In genomic region chr6:160789263-160790027, GRCh38 we compare ENCODE assay signal across 1 cellular context.
TF ChIP-seq lines count a peak whose summit lies in the region.

No MANE protein-coding gene starts in this region.

TF ChIP-seq in GM12878, 131 proteins besides CTCF, POLR2A, EP300 and RAD21 (continued from another document):
- no peak for TF ChIP-seq NFXL1 (IDR thresholded peaks at IDR 0.05; ENCODE audit: borderline replicate concordance)
- TF ChIP-seq ZBED1 (IDR thresholded peaks at IDR 0.05; ENCODE audit: borderline replicate concordance), result no peak
- TF ChIP-seq, protein P1, sequence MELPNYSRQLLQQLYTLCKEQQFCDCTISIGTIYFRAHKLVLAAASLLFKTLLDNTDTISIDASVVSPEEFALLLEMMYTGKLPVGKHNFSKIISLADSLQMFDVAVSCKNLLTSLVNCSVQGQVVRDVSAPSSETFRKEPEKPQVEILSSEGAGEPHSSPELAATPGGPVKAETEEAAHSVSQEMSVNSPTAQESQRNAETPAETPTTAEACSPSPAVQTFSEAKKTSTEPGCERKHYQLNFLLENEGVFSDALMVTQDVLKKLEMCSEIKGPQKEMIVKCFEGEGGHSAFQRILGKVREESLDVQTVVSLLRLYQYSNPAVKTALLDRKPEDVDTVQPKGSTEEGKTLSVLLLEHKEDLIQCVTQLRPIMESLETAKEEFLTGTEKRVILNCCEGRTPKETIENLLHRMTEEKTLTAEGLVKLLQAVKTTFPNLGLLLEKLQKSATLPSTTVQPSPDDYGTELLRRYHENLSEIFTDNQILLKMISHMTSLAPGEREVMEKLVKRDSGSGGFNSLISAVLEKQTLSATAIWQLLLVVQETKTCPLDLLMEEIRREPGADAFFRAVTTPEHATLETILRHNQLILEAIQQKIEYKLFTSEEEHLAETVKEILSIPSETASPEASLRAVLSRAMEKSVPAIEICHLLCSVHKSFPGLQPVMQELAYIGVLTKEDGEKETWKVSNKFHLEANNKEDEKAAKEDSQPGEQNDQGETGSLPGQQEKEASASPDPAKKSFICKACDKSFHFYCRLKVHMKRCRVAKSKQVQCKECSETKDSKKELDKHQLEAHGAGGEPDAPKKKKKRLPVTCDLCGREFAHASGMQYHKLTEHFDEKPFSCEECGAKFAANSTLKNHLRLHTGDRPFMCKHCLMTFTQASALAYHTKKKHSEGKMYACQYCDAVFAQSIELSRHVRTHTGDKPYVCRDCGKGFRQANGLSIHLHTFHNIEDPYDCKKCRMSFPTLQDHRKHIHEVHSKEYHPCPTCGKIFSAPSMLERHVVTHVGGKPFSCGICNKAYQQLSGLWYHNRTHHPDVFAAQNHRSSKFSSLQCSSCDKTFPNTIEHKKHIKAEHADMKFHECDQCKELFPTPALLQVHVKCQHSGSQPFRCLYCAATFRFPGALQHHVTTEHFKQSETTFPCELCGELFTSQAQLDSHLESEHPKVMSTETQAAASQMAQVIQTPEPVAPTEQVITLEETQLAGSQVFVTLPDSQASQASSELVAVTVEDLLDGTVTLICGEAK (IDR thresholded peaks at IDR 0.05; ENCODE audit: borderline replicate concordance), result no peak
- peak; percentile 46 to 79; a peak in 3 of 4 replicates for TF ChIP-seq BHLHE40 (IDR thresholded peaks at IDR 0.05; ENCODE audit: borderline replicate concordance in 1 of 2, low read depth in 2 of 2, low read length in 1 of 2)
- no peak for TF ChIP-seq CHD1 (IDR thresholded peaks at IDR 0.05; ENCODE audit: low read depth, low read length)
- no peak for TF ChIP-seq E2F8 (IDR thresholded peaks at IDR 0.05; ENCODE audit: low read depth, partially characterized antibody)
- no peak for TF ChIP-seq RB1 (IDR thresholded peaks at IDR 0.05; ENCODE audit: borderline replicate concordance)
- TF ChIP-seq MYB (IDR thresholded peaks at IDR 0.05; ENCODE audit: borderline replicate concordance, low read depth, low read length), result no peak
- TF ChIP-seq RCOR1 (conservative IDR thresholded peaks at IDR 0.05; ENCODE audit: low read depth, low read length), result no peak
- TF ChIP-seq RUNX3 (IDR thresholded peaks at IDR 0.05; ENCODE audit: low read length), result peak; percentile 72
- no peak for TF ChIP-seq TBL1XR1 (IDR thresholded peaks at IDR 0.05; ENCODE audit: low read depth, low read length)
- TF ChIP-seq WRNIP1 (IDR thresholded peaks at IDR 0.05; ENCODE audit: borderline replicate concordance, low read depth, low read length), result no peak
- no peak for TF ChIP-seq ZNF384 (IDR thresholded peaks at IDR 0.05; ENCODE audit: borderline replicate concordance, low read depth, low read length)
- TF ChIP-seq, protein P2, sequence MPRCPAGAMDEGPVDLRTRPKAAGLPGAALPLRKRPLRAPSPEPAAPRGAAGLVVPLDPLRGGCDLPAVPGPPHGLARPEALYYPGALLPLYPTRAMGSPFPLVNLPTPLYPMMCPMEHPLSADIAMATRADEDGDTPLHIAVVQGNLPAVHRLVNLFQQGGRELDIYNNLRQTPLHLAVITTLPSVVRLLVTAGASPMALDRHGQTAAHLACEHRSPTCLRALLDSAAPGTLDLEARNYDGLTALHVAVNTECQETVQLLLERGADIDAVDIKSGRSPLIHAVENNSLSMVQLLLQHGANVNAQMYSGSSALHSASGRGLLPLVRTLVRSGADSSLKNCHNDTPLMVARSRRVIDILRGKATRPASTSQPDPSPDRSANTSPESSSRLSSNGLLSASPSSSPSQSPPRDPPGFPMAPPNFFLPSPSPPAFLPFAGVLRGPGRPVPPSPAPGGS (IDR thresholded peaks at IDR 0.05; ENCODE audit: borderline replicate concordance, insufficient read depth, low read depth, low read length, poor library complexity, severe bottlenecking), result peak; percentile 61
- no peak for TF ChIP-seq USF1 (IDR thresholded peaks at IDR 0.05; ENCODE audit: borderline replicate concordance, extremely low read length, insufficient read depth, low read depth, low read length)
- TF ChIP-seq MEF2B (IDR thresholded peaks at IDR 0.05; ENCODE audit: partially characterized antibody, poor library complexity, severe bottlenecking), result peak; percentile 92
- no peak for TF ChIP-seq RELA (IDR thresholded peaks at IDR 0.05; ENCODE audit: borderline replicate concordance, partially characterized antibody)
- no peak for TF ChIP-seq USF2 (IDR thresholded peaks at IDR 0.05; ENCODE audit: borderline replicate concordance, low read depth, low read length)
- no peak for TF ChIP-seq HCFC1 (IDR thresholded peaks at IDR 0.05; ENCODE audit: low read length)
- TF ChIP-seq BCL11A (IDR thresholded peaks at IDR 0.05; ENCODE audit: low read depth, low read length), result 0 out of 2 replicates have a peak, but pooled peaks have one; percentile 24
- no peak for TF ChIP-seq RFX5 (IDR thresholded peaks at IDR 0.05; ENCODE audit: low read depth, low read length)
- TF ChIP-seq JUND (IDR thresholded peaks at IDR 0.05; ENCODE audit: low read depth, low read length), result no peak
- TF ChIP-seq RELB (IDR thresholded peaks at IDR 0.05; ENCODE audit: low read depth), result 0 out of 2 replicates have a peak, but pooled peaks have one; percentile 14
- TF ChIP-seq NR2C2 (IDR thresholded peaks at IDR 0.05; ENCODE audit: borderline replicate concordance, control insufficient read depth, insufficient read length, low read depth), result no peak
- no peak for TF ChIP-seq POLR2AphosphoS2 (IDR thresholded peaks at IDR 0.05; ENCODE audit: low read depth, low read length)
- no peak for TF ChIP-seq ZNF592 (IDR thresholded peaks at IDR 0.05)
- TF ChIP-seq TCF12 (IDR thresholded peaks at IDR 0.05; ENCODE audit: low read depth, low read length), result 0 out of 2 replicates have a peak, but pooled peaks have one; percentile 21
- no peak for TF ChIP-seq MTA3 (IDR thresholded peaks at IDR 0.05; ENCODE audit: borderline replicate concordance, low read length)
- TF ChIP-seq KDM1A (IDR thresholded peaks at IDR 0.05; ENCODE audit: borderline replicate concordance), result no peak
- no peak for TF ChIP-seq POU2F2 (IDR thresholded peaks at IDR 0.05; ENCODE audit: borderline replicate concordance, low read depth, low read length)
- no peak for TF ChIP-seq SMAD1 (IDR thresholded peaks at IDR 0.05; ENCODE audit: low read depth, partially characterized antibody)
- TF ChIP-seq ATF2 (IDR thresholded peaks at IDR 0.05; ENCODE audit: low read length), result peak; percentile 73; the same call in 1 of the 2 replicates
- no peak for TF ChIP-seq EZH2 (IDR thresholded peaks at IDR 0.05; ENCODE audit: borderline replicate concordance, control insufficient read depth, low read depth, low read length)
- no peak for TF ChIP-seq PAX8 (IDR thresholded peaks at IDR 0.05)
- peak; percentile 76 for TF ChIP-seq FOXM1 (IDR thresholded peaks at IDR 0.05; ENCODE audit: low read depth, low read length)
- no peak for TF ChIP-seq EGR1 (IDR thresholded peaks at IDR 0.05; ENCODE audit: borderline replicate concordance in 1 of 2, low read depth in 2 of 2, low read length in 2 of 2)
- TF ChIP-seq CBX5 (IDR thresholded peaks at IDR 0.05; ENCODE audit: low read depth), result peak; percentile 36
- peak; percentile 39; the same call in 1 of the 2 replicates for TF ChIP-seq PAX5 (IDR thresholded peaks at IDR 0.05; ENCODE audit: borderline replicate concordance, low read depth, low read length)
- TF ChIP-seq CHD2 (IDR thresholded peaks at IDR 0.05; ENCODE audit: borderline replicate concordance, low read depth, low read length), result no peak
- no peak for TF ChIP-seq PBX3 (IDR thresholded peaks at IDR 0.05; ENCODE audit: insufficient replicate concordance, low read depth, low read length)
- no peak for TF ChIP-seq EED (IDR thresholded peaks at IDR 0.05; ENCODE audit: low read depth)
- no peak for TF ChIP-seq ZNF274 (IDR thresholded peaks at IDR 0.05; ENCODE audit: insufficient read depth, insufficient read length)
- TF ChIP-seq IKZF1 (conservative IDR thresholded peaks at IDR 0.05), result no peak
- TF ChIP-seq MEF2A (IDR thresholded peaks at IDR 0.05; ENCODE audit: insufficient read depth, low read depth, low read length), result 0 out of 2 replicates have a peak, but pooled peaks have one; percentile 25
- no peak for TF ChIP-seq NR2C1 (IDR thresholded peaks at IDR 0.05)
- peak; percentile 30; the same call in 1 of the 2 replicates for TF ChIP-seq PML (IDR thresholded peaks at IDR 0.05; ENCODE audit: low read length)
TF ChIP-seq in GM12878: peak in this region for 14.
